ENCODE assay signal across 8 cellular contexts in genomic region chr13:107205318-107206112, GRCh38.
DNase-seq lines count a peak whose midpoint lies in the region; ATAC-seq, FAIRE-seq and TF ChIP-seq lines count a peak whose summit lies in the region.

No MANE protein-coding gene starts in this region.

- no peak overlapping the region for H3K4me3 ChIP-seq in A549
- no peak overlapping the region for H3K4me3 ChIP-seq in mammary epithelial cell (replicated peaks in 1 of 3; ENCODE audit: insufficient read depth in 1 of 3, low read depth in 2 of 3, low read length in 3 of 3)
- no peak overlapping the region for H3K4me3 ChIP-seq in kidney epithelial cell (ENCODE audit: low read depth, low read length)

- ATAC-seq in A549 (peak; percentile 90 to 94), GM18498 (IDR thresholded peaks at IDR 0.05; ENCODE audit: unreplicated experiment) (peak; percentile 97), HG02840 (IDR thresholded peaks at IDR 0.05; ENCODE audit: low FRiP score, unreplicated experiment) (peak; percentile 90)

- no peaks in the 10 kb centered on the region for H3K79me2 ChIP-seq in mammary epithelial cell (ENCODE audit: insufficient read depth, low read length)

- POLR2A ChIA-PET in A549 (lab: Yijun Ruan, JAX) = no interaction called here

- TF ChIP-seq POLR2A in A549 (IDR thresholded peaks at IDR 0.05; ENCODE audit: low read length) = no peak

- in situ Hi-C loops in mammary epithelial cell (cut with MboI; ENCODE audit: low sequenced_read_pairs in 2 of 2) = loop anchor here (10.0 to 25.0 kb wide), 3 partner anchors 457 to 957 kb away; no protein-coding TSS in a partner anchor

- no peak overlapping the region for H3K9ac ChIP-seq in mammary epithelial cell (ENCODE audit: insufficient read depth, low read length)

- H4K20me1 ChIP-seq in mammary epithelial cell (ENCODE audit: insufficient read depth, low read length) = no peaks in the 10 kb centered on the region

- no peak overlapping the region for H3K27ac ChIP-seq in A549
- H3K27ac ChIP-seq in VCaP = no peak overlapping the region
- no peak overlapping the region for H3K27ac ChIP-seq in mammary epithelial cell (ENCODE audit: insufficient read depth, low read depth, low read length)

- H3K36me3 ChIP-seq in mammary epithelial cell (ENCODE audit: insufficient read depth, low read length) = no peaks in the 10 kb centered on the region
- H3K36me3 ChIP-seq in kidney epithelial cell (ENCODE audit: control insufficient read depth, insufficient read depth, low read length) = no peaks in the 10 kb centered on the region

- H3K9me3 ChIP-seq in A549 = no peaks in the 10 kb centered on the region
- H3K9me3 ChIP-seq in mammary epithelial cell (replicated peaks; ENCODE audit: insufficient read depth, low read length) = no peaks in the 10 kb centered on the region

- no peak for TF ChIP-seq EP300 in A549 (IDR thresholded peaks at IDR 0.05)

- CTCF ChIA-PET in A549 (lab: Yijun Ruan, JAX) (interaction anchor here (0.6 to 1.2 kb wide), 2 partner anchors 30 to 950 kb away, joined by 3 read pairs; no protein-coding TSS in a partner anchor), mammary epithelial cell (lab: Charles Lee; ENCODE audit: low non-redundant PET) (no interaction called here)

- dilution Hi-C loops in mammary epithelial cell (cut with HindIII; ENCODE audit: low sequenced_read_pairs) = no loop called here

- DNase-seq in A549 (ENCODE audit: low read depth in 1 of 2, low spot score in 1 of 2) (peak; percentile 19 to 45), NCI-H1417 (lab: John Stamatoyannopoulos, UW) (peak; percentile 76 to 92 (median 85)), mammary epithelial cell (peak; percentile 19), kidney epithelial cell (ENCODE audit: low read depth) (no peak)
- DNase-seq in stimulated activated CD4-positive, alpha-beta T cell treated with anti-CD3 and anti-CD28 coated beads, Interleukin-4, amount 100 ng/mL, for 1 hour = peak; percentile 57

- H3K4me2 ChIP-seq in A549 = no peak overlapping the region
- H3K4me2 ChIP-seq in mammary epithelial cell (ENCODE audit: insufficient read depth, low read depth, low read length) = no peak overlapping the region

- H3K27me3 ChIP-seq in mammary epithelial cell (ENCODE audit: insufficient read depth, low read length) = no peaks in the 10 kb centered on the region
- no peaks in the 10 kb centered on the region for H3K27me3 ChIP-seq in kidney epithelial cell (ENCODE audit: control insufficient read depth, insufficient read depth, low read length)

- intact Hi-C loops in mammary epithelial cell (cut with micrococcal nuclease) = loop anchor here (5.0 kb wide), 2 partner anchors 447 to 662 kb away; a partner anchor contains a TSS

- peak; percentile 48 to 61; a peak in 3 of 5 replicates for TF ChIP-seq RAD21 in A549 (conservative IDR thresholded peaks at IDR 0.05 in 1 of 2, IDR thresholded peaks at IDR 0.05 in 1 of 2)

- WGBS in A549 (ENCODE audit: missing lambda C conversion rate) = 19% methylated on average over 14 of the region's 16 CpGs
- WGBS in mammary epithelial cell (ENCODE audit: low coverage, missing lambda C conversion rate) = 16% methylated on average over 11 of the region's 16 CpGs

- TF ChIP-seq CTCF in A549 (IDR thresholded peaks at IDR 0.05) (peak; percentile 68), VCaP (conservative IDR thresholded peaks at IDR 0.05) (peak; percentile 100), mammary epithelial cell (conservative IDR thresholded peaks at IDR 0.05 in 1 of 2, IDR thresholded peaks at IDR 0.05 in 1 of 2; ENCODE audit: extremely low read depth in 1 of 2, insufficient read depth in 1 of 2, low read depth in 1 of 2, low read length in 2 of 2) (peak; percentile 93 to 96), kidney epithelial cell (IDR thresholded peaks at IDR 0.05; ENCODE audit: insufficient read depth, low read length, poor library complexity, severe bottlenecking) (peak; percentile 98)

- no peak overlapping the region for H2AFZ ChIP-seq in mammary epithelial cell (ENCODE audit: low read depth, low read length)

- FAIRE-seq in A549 (lab: Jason Lieb, UNC) = no peak

- BruUV-seq in mammary epithelial cell (replicated peaks; lab: Mats Ljungman, UMichigan) = no TSS peak

- H3K4me1 ChIP-seq in A549 (no peaks in the 10 kb centered on the region), mammary epithelial cell (ENCODE audit: insufficient read depth, low read length) (peaks cover 2% of the 10 kb centered on the region)

TF ChIP-seq in A549, 52 proteins besides CTCF, POLR2A, EP300 and RAD21:
- TF ChIP-seq KDM1A (IDR thresholded peaks at IDR 0.05; ENCODE audit: low read depth) (no peak), SMC3 (IDR thresholded peaks at IDR 0.05) (peak; percentile 35; the same call in 2 of the 3 replicates)
TF ChIP-seq in A549: peak in this region for 1.
